8 cellular contexts compared by ENCODE assay signal in the genomic region with DNA sequence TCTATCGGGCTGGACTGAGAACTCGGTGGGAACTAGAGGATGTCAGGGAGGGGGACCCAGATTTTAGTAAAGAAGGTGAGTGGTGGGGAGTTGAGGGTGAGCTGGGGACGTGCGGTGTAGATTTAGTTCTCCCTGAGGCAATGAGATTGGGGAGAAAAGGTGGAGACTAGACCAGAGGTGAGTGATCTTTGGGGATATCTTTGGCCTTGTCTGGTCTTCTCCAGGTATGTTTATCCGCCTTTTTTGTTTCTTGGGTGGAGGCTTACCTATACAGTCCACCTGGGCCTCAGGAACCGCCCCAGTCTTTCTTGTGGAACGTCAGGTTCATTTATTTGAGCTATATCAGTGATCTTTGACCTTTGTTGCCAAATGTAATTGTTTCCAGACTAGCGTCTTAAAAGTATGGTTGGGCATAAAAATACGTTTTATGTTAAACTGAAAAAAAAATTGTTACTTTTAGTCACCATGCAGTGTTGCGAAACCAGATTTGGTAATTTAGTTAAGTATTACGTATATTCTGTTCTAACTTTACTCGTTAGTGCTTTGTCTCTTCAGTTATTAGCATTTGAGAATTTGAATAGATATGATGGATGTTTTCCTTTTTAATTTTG. TPM values are rescaled to one million over a fixed set of nuclear protein-coding genes. Genes with fewer than 3 reads are reported as not detected.
DNase-seq lines count a peak whose midpoint lies in the region; ATAC-seq, FAIRE-seq and TF ChIP-seq lines count a peak whose summit lies in the region.

No MANE protein-coding gene starts in this region.

- peaks cover 63% of the 10 kb centered on the region for H3K79me2 ChIP-seq in GM23248 (ENCODE audit: insufficient read depth)
- H3K79me2 ChIP-seq in parathyroid adenoma, result peaks cover 12% of the 10 kb centered on the region

- H3K4me2 ChIP-seq in GM23248 (ENCODE audit: unreplicated experiment) (peak overlapping the region; percentile 97), parathyroid adenoma (ENCODE audit: low read length) (peak overlapping the region; percentile 68)

- in situ Hi-C loops in GM23248 (cut with MboI), result no loop called here

- ATAC-seq in foreskin keratinocyte (peak; percentile 3), GM18870 (IDR thresholded peaks at IDR 0.05; ENCODE audit: unreplicated experiment) (no peak), GM21717 (IDR thresholded peaks at IDR 0.05; ENCODE audit: unreplicated experiment) (no peak)

- H3K4me1 ChIP-seq in GM23248 (ENCODE audit: insufficient read depth) (peaks cover 7% of the 10 kb centered on the region), foreskin keratinocyte (peaks cover 4% of the 10 kb centered on the region), parathyroid adenoma (no peaks in the 10 kb centered on the region)

- TF ChIP-seq CTCF in VCaP (conservative IDR thresholded peaks at IDR 0.05) (no peak), foreskin keratinocyte (conservative IDR thresholded peaks at IDR 0.05) (no peak), parathyroid adenoma (IDR thresholded peaks at IDR 0.05) (no peak)

- no peaks in the 10 kb centered on the region for H4K20me1 ChIP-seq in GM23248 (ENCODE audit: insufficient read depth)

- H3K27me3 ChIP-seq in GM23248 (replicated peaks; ENCODE audit: insufficient read depth) (no peaks in the 10 kb centered on the region), foreskin keratinocyte (peaks cover 9% of the 10 kb centered on the region), parathyroid adenoma (ENCODE audit: control insufficient read depth, insufficient read depth, low read length) (no peaks in the 10 kb centered on the region)

- no peaks in the 10 kb centered on the region for H3K9me3 ChIP-seq in GM23248 (ENCODE audit: low read depth)
- no peaks in the 10 kb centered on the region for H3K9me3 ChIP-seq in parathyroid adenoma (ENCODE audit: control insufficient read depth, low read length)

- H3K9ac ChIP-seq in GM23248 (peak overlapping the region; percentile 92), parathyroid adenoma (peak overlapping the region; percentile 21)

- H3K9me2 ChIP-seq in GM23248 (ENCODE audit: insufficient read depth), result no peaks in the 10 kb centered on the region

- DNase-seq in AG20443 (ENCODE audit: low spot score) (peak; percentile 31), GM23248 (peak; percentile 91), foreskin keratinocyte (peak in 1 of 2 donors; percentile 56), HTR-8/SVneo (ENCODE audit: insufficient read length, low spot score) (no peak)

- H3K4me3 ChIP-seq in GM23248, result peak overlapping the region; percentile 84
- H3K4me3 ChIP-seq in parathyroid adenoma (ENCODE audit: low read depth, low read length), result peak overlapping the region; percentile 97

- FAIRE-seq in HTR-8/SVneo (lab: Jason Lieb, UNC), result no peak

- H3K36me3 ChIP-seq in GM23248 (ENCODE audit: low read depth) (0 out of 2 replicates have a peak, but pooled peaks cover 4% of the 10 kb centered on the region), parathyroid adenoma (ENCODE audit: control insufficient read depth, insufficient read depth, low read length) (no peaks in the 10 kb centered on the region)

- peaks cover 18% of the 10 kb centered on the region for H3F3A ChIP-seq in GM23248 (ENCODE audit: insufficient read depth)

- 2% methylated on average over 12 of the region's 12 CpGs for whole genome bisulfite sequencing in GM23248 (ENCODE audit: low coverage in 1 of 2, low lambda C conversion rate in 2 of 2, missing lambda C conversion rate in 2 of 2), 2 experiments

- H3K27ac ChIP-seq in GM23248 (peak overlapping the region; percentile 81), VCaP (peak overlapping the region; percentile 93), foreskin keratinocyte (peak overlapping the region; percentile 94), parathyroid adenoma (peak overlapping the region; percentile 84)

- H2AFZ ChIP-seq in GM23248, result peak overlapping the region; percentile 100
- H2AFZ ChIP-seq in parathyroid adenoma, result peak overlapping the region; percentile 96

RNA-seq across cellular contexts. Expression of a gene that starts 0.8 kb away (rescaled TPM):
- 18.3 and 26.8 TPM in 2 replicates for total RNA-seq in GM23248 (2014; rRNA removed; shearing (Covaris generic))
- polyA plus RNA-seq in GM23248 (2016; fragmentation: Nextera tagmentation; extraction: Ambion mirVana) (50.1 and 52.2 TPM in 2 replicates), foreskin keratinocyte (33.9 and 36.6 TPM in 2 replicates)
- 40.5 and 46.9 TPM in 2 replicates for total RNA-seq in foreskin keratinocyte

RNA-seq across cellular contexts. Expression of a gene that starts 53.1 kb away (rescaled TPM):
- 21.1 and 22.2 TPM in 2 replicates for total RNA-seq in GM23248 (2014; rRNA removed; shearing (Covaris generic))
- 21.7 and 23.6 TPM in 2 replicates for polyA plus RNA-seq in GM23248 (2016; fragmentation: Nextera tagmentation; extraction: Ambion mirVana)
- total RNA-seq in foreskin keratinocyte, result 29.6 and 31.0 TPM in 2 replicates
- polyA plus RNA-seq in foreskin keratinocyte, result 12.8 and 15.7 TPM in 2 replicates
